22 cellular contexts compared by ENCODE assay signal in the genomic region with DNA sequence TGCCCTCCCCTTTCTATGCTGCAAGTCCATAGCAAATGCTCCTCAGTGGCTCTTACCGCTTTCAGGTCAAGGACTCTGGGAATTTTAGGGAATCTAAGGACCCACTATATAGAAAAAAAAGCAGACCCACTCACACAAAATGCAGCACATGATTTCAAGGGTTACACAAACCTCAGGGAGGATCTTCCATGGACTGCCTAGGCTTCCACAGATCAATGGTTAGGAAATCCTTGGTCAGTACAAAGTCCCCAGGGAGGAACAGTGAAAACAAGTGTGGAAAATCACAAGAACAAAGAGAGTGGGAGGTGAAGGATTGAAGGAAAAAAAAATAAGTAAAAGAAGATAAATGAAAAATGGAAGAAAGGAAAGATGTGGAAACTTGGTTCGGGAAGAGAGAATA.
"Had no signal": no experiment of that assay in that cellular context is flagged by ENCODE, and none has a peak within 500 bp of the region (broad histone marks: within the 10 kb centered on the region; RNA-seq: fewer than 3 reads in every experiment).

No MANE protein-coding gene starts in this region.

- H3K36me3 Mint-ChIP-seq: naive B cell; stimulated activated effector memory CD8-positive, alpha-beta T cell treated with anti-CD3 and anti-CD28 coated beads, Interleukin-12 subunit alpha, Interleukin-12 subunit beta, amount 100 ng/mL, for 72 hours had no signal

- H3K27ac ChIP-seq: heart left ventricle, left ventricle myocardium inferior, neutrophil, psoas muscle, tibial artery, upper lobe of left lung, uterus had no signal

- H3K27me3 Mint-ChIP-seq: naive B cell; stimulated activated naive CD8-positive, alpha-beta T cell treated with anti-CD3 and anti-CD28 coated beads, Interleukin-15, Interleukin-2, amounts not matched to agents 100 ng/mL and 50 ng/mL, for 24 hours had no signal

- H3K4me1 Mint-ChIP-seq: nephron progenitor cell; stimulated activated effector memory CD8-positive, alpha-beta T cell treated with anti-CD3 and anti-CD28 coated beads, Interleukin-12 subunit alpha, Interleukin-12 subunit beta, amount 100 ng/mL, for 72 hours had no signal

- DNase-seq: cerebellar nuclear complex; dermis blood vessel endothelial cell; erythroblast; heart left ventricle; hypothalamus; left ventricle myocardium inferior; mesenchymal stem cell; naive B cell; nephron progenitor cell; psoas muscle; stimulated activated CD4-positive, alpha-beta T cell treated with anti-CD3 and anti-CD28 coated beads, Interleukin-4, amount 100 ng/mL, for 1 hour; stimulated activated CD8-positive, alpha-beta memory T cell treated with anti-CD3 and anti-CD28 coated beads, Interleukin-4, amount 100 ng/mL, for 48 hours; tibial artery; upper lobe of left lung; uterus had no signal

- ATAC-seq: heart left ventricle; psoas muscle; stimulated activated effector memory CD8-positive, alpha-beta T cell treated with anti-CD3 and anti-CD28 coated beads, Interleukin-12 subunit alpha, Interleukin-12 subunit beta, amount 100 ng/mL, for 72 hours had no signal

- H3K4me3 ChIP-seq: heart left ventricle, left ventricle myocardium inferior, lung, psoas muscle, tibial artery, upper lobe of left lung, uterus had no signal

- H3K27ac Mint-ChIP-seq: naive B cell; stimulated activated effector memory CD8-positive, alpha-beta T cell treated with anti-CD3 and anti-CD28 coated beads, Interleukin-12 subunit alpha, Interleukin-12 subunit beta, amount 100 ng/mL, for 72 hours; stimulated activated naive CD8-positive, alpha-beta T cell treated with anti-CD3 and anti-CD28 coated beads, Interleukin-15, Interleukin-2, amounts not matched to agents 100 ng/mL and 50 ng/mL, for 24 hours had no signal

- H3K4me3 Mint-ChIP-seq: naive B cell; nephron progenitor cell; stimulated activated effector memory CD8-positive, alpha-beta T cell treated with anti-CD3 and anti-CD28 coated beads, Interleukin-12 subunit alpha, Interleukin-12 subunit beta, amount 100 ng/mL, for 72 hours; stimulated activated naive CD8-positive, alpha-beta T cell treated with anti-CD3 and anti-CD28 coated beads, Interleukin-15, Interleukin-2, amounts not matched to agents 100 ng/mL and 50 ng/mL, for 24 hours had no signal

- H3K9me3 Mint-ChIP-seq: nephron progenitor cell; stimulated activated effector memory CD8-positive, alpha-beta T cell treated with anti-CD3 and anti-CD28 coated beads, Interleukin-12 subunit alpha, Interleukin-12 subunit beta, amount 100 ng/mL, for 72 hours had no signal

- H3K36me3 ChIP-seq: heart left ventricle, left ventricle myocardium inferior, neutrophil, tibial artery, upper lobe of left lung, uterus had no signal

- H3K9me3 ChIP-seq: heart left ventricle, left ventricle myocardium inferior, neutrophil, psoas muscle, tibial artery, upper lobe of left lung, uterus had no signal

- FAIRE-seq: colon, frontal cortex, islet of Langerhans had no signal

- H3K4me1 ChIP-seq: heart left ventricle, left ventricle myocardium inferior, psoas muscle, tibial artery, upper lobe of left lung, uterus had no signal
